ENCODE assay signal across 1 cellular context in the genomic region with DNA sequence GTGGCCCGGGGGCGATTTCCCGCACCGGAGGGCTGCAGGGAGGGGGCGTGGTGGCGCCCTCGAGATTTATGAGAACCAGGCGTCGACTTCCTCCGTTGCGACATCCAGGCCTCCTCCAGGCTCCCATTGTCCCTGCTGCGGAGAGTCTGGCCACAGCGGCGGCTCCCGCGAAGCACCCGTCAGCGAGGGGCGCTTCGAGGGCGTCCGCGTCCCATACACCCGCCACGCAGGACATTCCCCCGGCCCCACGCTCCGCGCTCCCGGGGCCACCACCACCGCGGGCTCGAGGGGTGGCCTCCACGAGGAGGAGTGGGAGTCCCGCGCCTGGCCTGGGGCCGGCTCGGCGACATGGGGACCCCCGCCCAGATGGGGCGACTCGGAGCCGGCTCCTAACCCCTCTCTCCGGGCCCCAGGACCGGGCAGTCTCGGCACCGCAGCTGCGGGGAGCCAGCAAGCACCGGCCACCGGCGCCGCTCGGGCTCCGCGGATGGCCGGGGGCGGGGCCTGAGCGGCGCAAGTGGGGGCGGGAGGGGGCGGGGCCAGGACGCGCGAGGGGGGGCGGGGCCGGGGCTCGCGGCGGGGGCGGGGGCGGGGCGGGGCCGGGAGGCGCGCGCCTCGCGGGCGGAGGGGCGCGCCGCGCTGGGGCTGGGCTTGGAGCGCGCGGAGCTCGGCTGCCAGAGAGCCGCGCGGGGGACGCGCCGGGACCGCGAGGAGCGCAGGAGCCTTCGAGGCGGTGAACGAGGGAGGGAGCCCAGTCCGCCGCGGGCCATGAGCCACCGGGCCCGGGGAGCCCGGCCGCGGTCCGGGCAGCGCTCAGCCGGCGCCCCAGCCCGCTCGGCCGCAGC.
A peak's percentile ranks its signal among the peaks of the same experiment; 100 is the strongest.
TF ChIP-seq lines count a peak whose summit lies in the region.

Gene SH2B2 (plus strand): TSS at position 632 of the 845 bp plus-strand sequence. CDS start 13,683 bp downstream, outside the sequence.

TF ChIP-seq in HepG2, 621 proteins besides CTCF, POLR2A, EP300 and RAD21 (continued from another document and continues in another):
- TF ChIP-seq, protein P1, sequence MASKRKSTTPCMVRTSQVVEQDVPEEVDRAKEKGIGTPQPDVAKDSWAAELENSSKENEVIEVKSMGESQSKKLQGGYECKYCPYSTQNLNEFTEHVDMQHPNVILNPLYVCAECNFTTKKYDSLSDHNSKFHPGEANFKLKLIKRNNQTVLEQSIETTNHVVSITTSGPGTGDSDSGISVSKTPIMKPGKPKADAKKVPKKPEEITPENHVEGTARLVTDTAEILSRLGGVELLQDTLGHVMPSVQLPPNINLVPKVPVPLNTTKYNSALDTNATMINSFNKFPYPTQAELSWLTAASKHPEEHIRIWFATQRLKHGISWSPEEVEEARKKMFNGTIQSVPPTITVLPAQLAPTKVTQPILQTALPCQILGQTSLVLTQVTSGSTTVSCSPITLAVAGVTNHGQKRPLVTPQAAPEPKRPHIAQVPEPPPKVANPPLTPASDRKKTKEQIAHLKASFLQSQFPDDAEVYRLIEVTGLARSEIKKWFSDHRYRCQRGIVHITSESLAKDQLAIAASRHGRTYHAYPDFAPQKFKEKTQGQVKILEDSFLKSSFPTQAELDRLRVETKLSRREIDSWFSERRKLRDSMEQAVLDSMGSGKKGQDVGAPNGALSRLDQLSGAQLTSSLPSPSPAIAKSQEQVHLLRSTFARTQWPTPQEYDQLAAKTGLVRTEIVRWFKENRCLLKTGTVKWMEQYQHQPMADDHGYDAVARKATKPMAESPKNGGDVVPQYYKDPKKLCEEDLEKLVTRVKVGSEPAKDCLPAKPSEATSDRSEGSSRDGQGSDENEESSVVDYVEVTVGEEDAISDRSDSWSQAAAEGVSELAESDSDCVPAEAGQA (IDR thresholded peaks at IDR 0.05; ENCODE audit: low read depth) = no peak
- TF ChIP-seq, protein P1 (CRISPR knock-in tag; IDR thresholded peaks at IDR 0.05; ENCODE audit: borderline replicate concordance) = peak; percentile 46; the same call in 1 of the 2 replicates
- TF ChIP-seq TERF1 (CRISPR knock-in tag; IDR thresholded peaks at IDR 0.05) = no peak
- TF ChIP-seq, protein P2, sequence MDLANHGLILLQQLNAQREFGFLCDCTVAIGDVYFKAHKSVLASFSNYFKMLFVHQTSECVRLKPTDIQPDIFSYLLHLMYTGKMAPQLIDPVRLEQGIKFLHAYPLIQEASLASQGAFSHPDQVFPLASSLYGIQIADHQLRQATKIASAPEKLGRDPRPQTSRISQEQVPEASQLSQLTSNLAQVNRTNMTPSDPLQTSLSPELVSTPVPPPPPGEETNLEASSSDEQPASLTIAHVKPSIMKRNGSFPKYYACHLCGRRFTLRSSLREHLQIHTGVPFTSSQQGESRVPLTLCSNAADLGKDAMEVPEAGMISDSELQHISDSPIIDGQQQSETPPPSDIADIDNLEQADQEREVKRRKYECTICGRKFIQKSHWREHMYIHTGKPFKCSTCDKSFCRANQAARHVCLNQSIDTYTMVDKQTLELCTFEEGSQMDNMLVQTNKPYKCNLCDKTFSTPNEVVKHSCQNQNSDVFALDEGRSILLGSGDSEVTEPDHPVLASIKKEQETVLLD (CRISPR knock-in tag; IDR thresholded peaks at IDR 0.05; ENCODE audit: low read depth) = peak; percentile 48; the same call in 1 of the 2 replicates
- TF ChIP-seq ELF3 (CRISPR knock-in tag; IDR thresholded peaks at IDR 0.05) = peak; percentile 56; the same call in 1 of the 2 replicates
- peak; percentile 13 for TF ChIP-seq ARNT2 (CRISPR knock-in tag; IDR thresholded peaks at IDR 0.05; ENCODE audit: low read depth)
- 0 out of 2 replicates have a peak, but pooled peaks have one; percentile 4 for TF ChIP-seq ZC3H13 (CRISPR knock-in tag; IDR thresholded peaks at IDR 0.05)
- TF ChIP-seq NKX3-1 (CRISPR knock-in tag; IDR thresholded peaks at IDR 0.05) = peak; percentile 67; the same call in 1 of the 2 replicates
- TF ChIP-seq, protein P3, sequence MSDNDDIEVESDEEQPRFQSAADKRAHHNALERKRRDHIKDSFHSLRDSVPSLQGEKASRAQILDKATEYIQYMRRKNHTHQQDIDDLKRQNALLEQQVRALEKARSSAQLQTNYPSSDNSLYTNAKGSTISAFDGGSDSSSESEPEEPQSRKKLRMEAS (IDR thresholded peaks at IDR 0.05) = peak; percentile 76
- TF ChIP-seq, protein P4, sequence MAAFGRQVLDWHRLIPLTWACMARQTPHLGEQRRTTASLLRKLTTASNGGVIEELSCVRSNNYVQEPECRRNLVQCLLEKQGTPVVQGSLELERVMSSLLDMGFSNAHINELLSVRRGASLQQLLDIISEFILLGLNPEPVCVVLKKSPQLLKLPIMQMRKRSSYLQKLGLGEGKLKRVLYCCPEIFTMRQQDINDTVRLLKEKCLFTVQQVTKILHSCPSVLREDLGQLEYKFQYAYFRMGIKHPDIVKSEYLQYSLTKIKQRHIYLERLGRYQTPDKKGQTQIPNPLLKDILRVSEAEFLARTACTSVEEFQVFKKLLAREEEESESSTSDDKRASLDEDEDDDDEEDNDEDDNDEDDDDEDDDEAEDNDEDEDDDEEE (CRISPR knock-in tag; IDR thresholded peaks at IDR 0.05) = 0 out of 2 replicates have a peak, but pooled peaks have one; percentile 41
- TF ChIP-seq ZNF263 (CRISPR knock-in tag; IDR thresholded peaks at IDR 0.05) = no peak
- TF ChIP-seq, protein P5, sequence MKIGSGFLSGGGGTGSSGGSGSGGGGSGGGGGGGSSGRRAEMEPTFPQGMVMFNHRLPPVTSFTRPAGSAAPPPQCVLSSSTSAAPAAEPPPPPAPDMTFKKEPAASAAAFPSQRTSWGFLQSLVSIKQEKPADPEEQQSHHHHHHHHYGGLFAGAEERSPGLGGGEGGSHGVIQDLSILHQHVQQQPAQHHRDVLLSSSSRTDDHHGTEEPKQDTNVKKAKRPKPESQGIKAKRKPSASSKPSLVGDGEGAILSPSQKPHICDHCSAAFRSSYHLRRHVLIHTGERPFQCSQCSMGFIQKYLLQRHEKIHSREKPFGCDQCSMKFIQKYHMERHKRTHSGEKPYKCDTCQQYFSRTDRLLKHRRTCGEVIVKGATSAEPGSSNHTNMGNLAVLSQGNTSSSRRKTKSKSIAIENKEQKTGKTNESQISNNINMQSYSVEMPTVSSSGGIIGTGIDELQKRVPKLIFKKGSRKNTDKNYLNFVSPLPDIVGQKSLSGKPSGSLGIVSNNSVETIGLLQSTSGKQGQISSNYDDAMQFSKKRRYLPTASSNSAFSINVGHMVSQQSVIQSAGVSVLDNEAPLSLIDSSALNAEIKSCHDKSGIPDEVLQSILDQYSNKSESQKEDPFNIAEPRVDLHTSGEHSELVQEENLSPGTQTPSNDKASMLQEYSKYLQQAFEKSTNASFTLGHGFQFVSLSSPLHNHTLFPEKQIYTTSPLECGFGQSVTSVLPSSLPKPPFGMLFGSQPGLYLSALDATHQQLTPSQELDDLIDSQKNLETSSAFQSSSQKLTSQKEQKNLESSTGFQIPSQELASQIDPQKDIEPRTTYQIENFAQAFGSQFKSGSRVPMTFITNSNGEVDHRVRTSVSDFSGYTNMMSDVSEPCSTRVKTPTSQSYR (CRISPR knock-in tag; IDR thresholded peaks at IDR 0.05; ENCODE audit: borderline replicate concordance) = 0 out of 2 replicates have a peak, but pooled peaks have one; percentile 13
- peak; percentile 72; the same call in 1 of the 2 replicates for TF ChIP-seq RBFOX2 (IDR thresholded peaks at IDR 0.05; ENCODE audit: low read depth, low read length)
- TF ChIP-seq DR1 (CRISPR knock-in tag; IDR thresholded peaks at IDR 0.05) = 0 out of 2 replicates have a peak, but pooled peaks have one; percentile 32
- peak; percentile 11; the same call in 1 of the 2 replicates for TF ChIP-seq TFAP4 (IDR thresholded peaks at IDR 0.05; ENCODE audit: borderline replicate concordance, low read depth)
- no peak for TF ChIP-seq LCORL (IDR thresholded peaks at IDR 0.05)
- TF ChIP-seq LCORL (CRISPR knock-in tag; IDR thresholded peaks at IDR 0.05) = peak; percentile 80
- TF ChIP-seq, protein P6, sequence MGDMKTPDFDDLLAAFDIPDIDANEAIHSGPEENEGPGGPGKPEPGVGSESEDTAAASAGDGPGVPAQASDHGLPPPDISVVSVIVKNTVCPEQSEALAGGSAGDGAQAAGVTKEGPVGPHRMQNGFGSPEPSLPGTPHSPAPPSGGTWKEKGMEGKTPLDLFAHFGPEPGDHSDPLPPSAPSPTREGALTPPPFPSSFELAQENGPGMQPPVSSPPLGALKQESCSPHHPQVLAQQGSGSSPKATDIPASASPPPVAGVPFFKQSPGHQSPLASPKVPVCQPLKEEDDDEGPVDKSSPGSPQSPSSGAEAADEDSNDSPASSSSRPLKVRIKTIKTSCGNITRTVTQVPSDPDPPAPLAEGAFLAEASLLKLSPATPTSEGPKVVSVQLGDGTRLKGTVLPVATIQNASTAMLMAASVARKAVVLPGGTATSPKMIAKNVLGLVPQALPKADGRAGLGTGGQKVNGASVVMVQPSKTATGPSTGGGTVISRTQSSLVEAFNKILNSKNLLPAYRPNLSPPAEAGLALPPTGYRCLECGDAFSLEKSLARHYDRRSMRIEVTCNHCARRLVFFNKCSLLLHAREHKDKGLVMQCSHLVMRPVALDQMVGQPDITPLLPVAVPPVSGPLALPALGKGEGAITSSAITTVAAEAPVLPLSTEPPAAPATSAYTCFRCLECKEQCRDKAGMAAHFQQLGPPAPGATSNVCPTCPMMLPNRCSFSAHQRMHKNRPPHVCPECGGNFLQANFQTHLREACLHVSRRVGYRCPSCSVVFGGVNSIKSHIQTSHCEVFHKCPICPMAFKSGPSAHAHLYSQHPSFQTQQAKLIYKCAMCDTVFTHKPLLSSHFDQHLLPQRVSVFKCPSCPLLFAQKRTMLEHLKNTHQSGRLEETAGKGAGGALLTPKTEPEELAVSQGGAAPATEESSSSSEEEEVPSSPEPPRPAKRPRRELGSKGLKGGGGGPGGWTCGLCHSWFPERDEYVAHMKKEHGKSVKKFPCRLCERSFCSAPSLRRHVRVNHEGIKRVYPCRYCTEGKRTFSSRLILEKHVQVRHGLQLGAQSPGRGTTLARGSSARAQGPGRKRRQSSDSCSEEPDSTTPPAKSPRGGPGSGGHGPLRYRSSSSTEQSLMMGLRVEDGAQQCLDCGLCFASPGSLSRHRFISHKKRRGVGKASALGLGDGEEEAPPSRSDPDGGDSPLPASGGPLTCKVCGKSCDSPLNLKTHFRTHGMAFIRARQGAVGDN (CRISPR knock-in tag; IDR thresholded peaks at IDR 0.05) = peak; percentile 94
- TF ChIP-seq ZNF501 (CRISPR knock-in tag; IDR thresholded peaks at IDR 0.05) = peak; percentile 64
- peak; percentile 53 for TF ChIP-seq AGO2 (optimal IDR thresholded peaks at IDR 0.05; ENCODE audit: low read depth, low read length)
- peak; percentile 75 for TF ChIP-seq MEF2D (CRISPR knock-in tag; IDR thresholded peaks at IDR 0.05)
- peak; percentile 85 for TF ChIP-seq SAP130 (CRISPR knock-in tag; IDR thresholded peaks at IDR 0.05; ENCODE audit: low read depth)
- TF ChIP-seq, protein P7, sequence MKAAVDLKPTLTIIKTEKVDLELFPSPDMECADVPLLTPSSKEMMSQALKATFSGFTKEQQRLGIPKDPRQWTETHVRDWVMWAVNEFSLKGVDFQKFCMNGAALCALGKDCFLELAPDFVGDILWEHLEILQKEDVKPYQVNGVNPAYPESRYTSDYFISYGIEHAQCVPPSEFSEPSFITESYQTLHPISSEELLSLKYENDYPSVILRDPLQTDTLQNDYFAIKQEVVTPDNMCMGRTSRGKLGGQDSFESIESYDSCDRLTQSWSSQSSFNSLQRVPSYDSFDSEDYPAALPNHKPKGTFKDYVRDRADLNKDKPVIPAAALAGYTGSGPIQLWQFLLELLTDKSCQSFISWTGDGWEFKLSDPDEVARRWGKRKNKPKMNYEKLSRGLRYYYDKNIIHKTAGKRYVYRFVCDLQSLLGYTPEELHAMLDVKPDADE (CRISPR knock-in tag; IDR thresholded peaks at IDR 0.05) = peak; percentile 61
- no peak for TF ChIP-seq ZFP91 (CRISPR knock-in tag; IDR thresholded peaks at IDR 0.05; ENCODE audit: borderline replicate concordance)
